In the genomic region with DNA sequence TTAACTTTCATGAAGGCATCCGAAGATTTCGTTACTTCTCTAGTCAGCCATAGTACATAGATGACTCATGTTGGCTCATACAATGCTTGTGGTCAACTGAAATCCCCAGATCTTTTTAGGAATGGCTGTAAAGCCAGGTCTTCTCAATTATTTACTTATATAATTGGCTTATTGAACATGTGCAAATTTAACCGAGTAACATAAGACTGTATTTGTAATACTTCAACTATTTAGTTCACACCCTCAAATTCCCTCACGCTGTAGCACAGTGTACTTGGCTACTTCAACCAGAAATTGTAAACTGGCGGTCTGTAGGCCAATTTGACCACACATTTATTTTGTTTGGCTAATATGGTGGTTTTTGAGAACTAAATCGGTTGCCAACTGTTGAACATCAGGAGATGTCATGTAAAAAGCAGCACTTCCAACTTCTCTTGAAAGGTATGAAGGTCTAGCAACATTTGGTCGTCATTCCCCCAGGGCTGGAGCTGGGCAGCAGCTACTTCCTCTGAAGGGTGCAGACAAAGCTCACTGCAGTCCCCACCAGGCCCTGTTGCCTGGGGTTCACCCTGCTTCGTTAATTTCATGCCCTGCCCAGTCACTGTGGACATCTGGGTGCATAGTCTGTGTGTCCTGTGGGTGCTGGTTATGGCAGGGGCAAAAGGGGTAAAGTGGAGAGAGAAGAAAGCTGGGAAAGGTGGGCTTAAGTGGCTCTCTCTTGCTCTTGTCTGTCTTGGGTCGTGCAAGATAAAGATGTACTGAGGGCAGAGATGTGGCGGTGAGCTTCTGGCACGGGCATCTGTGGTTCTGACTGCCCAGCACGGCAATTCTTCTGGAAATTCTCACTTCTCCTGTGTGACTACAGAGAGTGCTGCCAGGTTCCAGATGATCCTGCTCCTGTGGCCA, we compare ENCODE assay signal across 10 cellular contexts. TPM values are rescaled to one million over a fixed set of nuclear protein-coding genes. Genes with fewer than 3 reads are reported as not detected.
DNase-seq lines count a peak whose midpoint lies in the region; ATAC-seq and TF ChIP-seq lines count a peak whose summit lies in the region.
"Had no signal": no experiment of that assay in that cellular context is flagged by ENCODE, and none has a peak within 500 bp of the region (broad histone marks: within the 10 kb centered on the region; RNA-seq: fewer than 3 reads in every experiment).

No MANE protein-coding gene starts in this region.

- peaks cover 46% of the 10 kb centered on the region for H3K4me1 ChIP-seq in PC-9 (replicated peaks; ENCODE audit: insufficient read depth)

- no peaks in the 10 kb centered on the region for H3K9me2 ChIP-seq in PC-9 (ENCODE audit: insufficient read depth)

- TF ChIP-seq CTCF in PC-9 (conservative IDR thresholded peaks at IDR 0.05) (no peak), fibroblast of mammary gland (conservative IDR thresholded peaks at IDR 0.05; ENCODE audit: control insufficient read depth, insufficient read depth, low read depth, low read length) (no peak)

- peak overlapping the region; percentile 74 for H3K4me2 ChIP-seq in PC-9

- CTCF ChIA-PET in PC-9 (lab: Charles Lee): no interaction called here

- TSS peak; percentile 18 for BruUV-seq in PC-9 (replicated peaks; lab: Mats Ljungman, UMichigan)

- H3F3A ChIP-seq in PC-9 (ENCODE audit: insufficient read depth, low read depth): peaks cover 28% of the 10 kb centered on the region

- H3K79me2 ChIP-seq in PC-9 (ENCODE audit: low read depth): peaks cover 15% of the 10 kb centered on the region

- H3K4me1 Mint-ChIP-seq in activated naive CD8-positive, alpha-beta T cell treated with anti-CD3 and anti-CD28 coated beads, Interleukin-2, amount 50 U/mL, for 24 hours: peaks cover 25% of the 10 kb centered on the region
- peaks cover 23% of the 10 kb centered on the region for H3K4me1 Mint-ChIP-seq in activated naive CD8-positive, alpha-beta T cell treated with anti-CD3 and anti-CD28 coated beads for 36 hours

- H4K20me1 ChIP-seq in PC-9 (ENCODE audit: insufficient read depth): peaks cover 4% of the 10 kb centered on the region

- H3K4me3 ChIP-seq in PC-9 (no peak overlapping the region), fibroblast of mammary gland (ENCODE audit: control insufficient read depth, low read depth, low read length) (no peak overlapping the region)

- H3K27ac Mint-ChIP-seq in activated naive CD8-positive, alpha-beta T cell treated with anti-CD3 and anti-CD28 coated beads, Interleukin-2, amount 50 U/mL, for 24 hours: peak overlapping the region; percentile 60
- H3K27ac Mint-ChIP-seq in activated naive CD8-positive, alpha-beta T cell treated with anti-CD3 and anti-CD28 coated beads for 36 hours: no peak overlapping the region

- no peaks in the 10 kb centered on the region for H3K9me3 ChIP-seq in PC-9 (ENCODE audit: insufficient read depth, low read depth)

- no peaks in the 10 kb centered on the region for H3K27me3 ChIP-seq in PC-9 (ENCODE audit: insufficient read depth, low read depth)

- no peaks in the 10 kb centered on the region for H3K36me3 ChIP-seq in PC-9 (ENCODE audit: low read depth)

- peaks cover 8% of the 10 kb centered on the region for H3K27me3 Mint-ChIP-seq in activated naive CD8-positive, alpha-beta T cell treated with anti-CD3 and anti-CD28 coated beads, Interleukin-2, amount 50 U/mL, for 24 hours
- peaks cover 4% of the 10 kb centered on the region for H3K27me3 Mint-ChIP-seq in activated naive CD8-positive, alpha-beta T cell treated with anti-CD3 and anti-CD28 coated beads for 36 hours

- H3K4me3 Mint-ChIP-seq in activated naive CD8-positive, alpha-beta T cell treated with anti-CD3 and anti-CD28 coated beads, Interleukin-2, amount 50 U/mL, for 24 hours: no peak overlapping the region
- H3K4me3 Mint-ChIP-seq in activated naive CD8-positive, alpha-beta T cell treated with anti-CD3 and anti-CD28 coated beads for 36 hours: no peak overlapping the region

- H2AFZ ChIP-seq in PC-9: peak overlapping the region; percentile 60

- no peak for DNase-seq in activated naive CD8-positive, alpha-beta T cell treated with anti-CD3 and anti-CD28 coated beads, Interleukin-2, amount 50 U/mL, for 24 hours
- no peak for DNase-seq in activated naive CD8-positive, alpha-beta T cell treated with anti-CD3 and anti-CD28 coated beads for 36 hours
- DNase-seq in PC-9 (peak; percentile 26 to 95), fibroblast of mammary gland (ENCODE audit: low read depth) (peak; percentile 97), stromal cell of bone marrow (ENCODE audit: low read depth) (peak; percentile 91), nucleus accumbens (lab: John Stamatoyannopoulos, UW) (no peak)
- DNase-seq: NCI-H526 treated with DMSO at 0.1 percent for 48 hours had no signal

- ATAC-seq in activated naive CD8-positive, alpha-beta T cell treated with anti-CD3 and anti-CD28 coated beads, Interleukin-2, amount 50 U/mL, for 24 hours: no peak
- ATAC-seq in GM21390 (IDR thresholded peaks at IDR 0.05; ENCODE audit: unreplicated experiment) (no peak), GM21619 (IDR thresholded peaks at IDR 0.05; ENCODE audit: unreplicated experiment) (no peak)

- H3K36me3 Mint-ChIP-seq in activated naive CD8-positive, alpha-beta T cell treated with anti-CD3 and anti-CD28 coated beads, Interleukin-2, amount 50 U/mL, for 24 hours (ENCODE audit: low read depth): no peaks in the 10 kb centered on the region
- peaks cover 2% of the 10 kb centered on the region for H3K36me3 Mint-ChIP-seq in activated naive CD8-positive, alpha-beta T cell treated with anti-CD3 and anti-CD28 coated beads for 36 hours

- H3K9me3 Mint-ChIP-seq in activated naive CD8-positive, alpha-beta T cell treated with anti-CD3 and anti-CD28 coated beads, Interleukin-2, amount 50 U/mL, for 24 hours: no peaks in the 10 kb centered on the region
- no peaks in the 10 kb centered on the region for H3K9me3 Mint-ChIP-seq in activated naive CD8-positive, alpha-beta T cell treated with anti-CD3 and anti-CD28 coated beads for 36 hours
- H3K9me3 Mint-ChIP-seq: neural crest cell had no signal

- POLR2A ChIA-PET in PC-9 (lab: Charles Lee; ENCODE audit: unreplicated experiment): no interaction called here

- intact Hi-C loops in PC-9 (cut with micrococcal nuclease; ENCODE audit: unreplicated experiment): loop anchor here (1.0 to 10.0 kb wide), 7 partner anchors 113 to 611 kb away; no protein-coding TSS in a partner anchor

- H3K27ac ChIP-seq in PC-9: peak overlapping the region; percentile 81

RNA-seq across cellular contexts. Expression of a gene that starts 3.2 kb away (rescaled TPM):
- total RNA-seq in activated naive CD8-positive, alpha-beta T cell treated with anti-CD3 and anti-CD28 coated beads for 36 hours: 1 to 10 TPM; 2.2 to 2.5 TPM
- 4.9 and 6.1 TPM in 2 replicates for total RNA-seq in PC-9 (2021)

Comparison
In these comparisons a context has a peak if more than half of its experiments do, and no peak if none do; other contexts are left out.
1. DNase-seq: peak in PC-9 (2 of 2), fibroblast of mammary gland (single experiment) and stromal cell of bone marrow (single experiment); none in activated naive CD8-positive, alpha-beta T cell treated with anti-CD3 and anti-CD28 coated beads, Interleukin-2, amount 50 U/mL, for 24 hours (single experiment), activated naive CD8-positive, alpha-beta T cell treated with anti-CD3 and anti-CD28 coated beads for 36 hours (single experiment) and nucleus accumbens (0 of 56).